ENCODE assay signal across 8 cellular contexts in the genomic region with DNA sequence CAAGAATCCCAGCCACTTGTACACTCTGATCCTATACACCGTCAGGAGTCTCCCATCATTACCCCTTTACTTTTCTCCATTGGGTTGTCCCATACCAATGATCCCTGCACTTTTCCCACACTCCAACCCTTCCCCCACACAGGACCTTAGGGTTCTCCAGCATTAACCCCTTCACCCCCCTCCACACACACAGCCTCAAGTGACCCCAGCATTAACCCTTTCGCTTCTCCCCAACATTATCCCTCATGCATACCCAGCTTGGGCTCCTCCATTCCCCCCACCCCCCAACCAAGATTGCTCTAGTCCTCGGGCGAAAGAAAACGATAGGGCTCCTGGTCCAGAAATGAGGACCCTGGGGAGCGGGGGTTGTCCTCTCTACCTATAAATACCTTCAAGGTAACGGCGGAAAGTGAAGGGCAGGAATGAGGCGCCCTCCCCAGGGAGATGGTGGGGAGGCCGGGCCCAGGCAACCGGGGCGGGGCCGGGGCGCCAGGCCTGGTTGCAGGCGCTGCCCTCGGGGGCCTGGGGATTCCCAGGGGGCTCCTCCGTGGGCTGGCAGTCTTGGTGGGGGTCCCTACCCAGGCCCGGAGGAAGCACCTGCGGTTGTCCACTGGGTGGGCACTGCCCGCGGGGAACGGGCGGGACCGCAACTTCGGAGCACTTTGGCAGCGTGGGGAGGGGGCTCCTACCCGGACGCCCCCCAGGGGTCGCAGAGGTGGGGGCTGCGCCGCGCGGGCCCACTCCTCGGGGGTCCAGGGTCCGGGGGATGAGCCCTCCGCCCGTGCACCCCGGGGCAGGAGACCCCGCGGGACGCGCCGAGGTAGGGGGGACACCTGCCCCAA. TPM values are rescaled to one million over a fixed set of nuclear protein-coding genes. Genes with fewer than 3 reads are reported as not detected.
DNase-seq lines count a peak whose midpoint lies in the region; ATAC-seq and TF ChIP-seq lines count a peak whose summit lies in the region.

No MANE protein-coding gene starts in this region.

- peak overlapping the region; percentile 72 for H3K4me3 Mint-ChIP-seq in central memory CD8-positive, alpha-beta T cell
- H3K4me3 Mint-ChIP-seq in naive thymus-derived CD8-positive, alpha-beta T cell = peak overlapping the region; percentile 60 to 88 (median 70)

- H3K27me3 Mint-ChIP-seq in central memory CD8-positive, alpha-beta T cell = no peaks in the 10 kb centered on the region
- H3K27me3 Mint-ChIP-seq in naive thymus-derived CD8-positive, alpha-beta T cell = no peaks in the 10 kb centered on the region

- peaks cover 28% of the 10 kb centered on the region for H3K36me3 Mint-ChIP-seq in central memory CD8-positive, alpha-beta T cell (ENCODE audit: insufficient read depth)
- H3K36me3 Mint-ChIP-seq in naive thymus-derived CD8-positive, alpha-beta T cell = peaks cover 0 to 23% (median 14%) of the 10 kb centered on the region in 3 donors

- H3K4me1 Mint-ChIP-seq in central memory CD8-positive, alpha-beta T cell = peaks cover 26% of the 10 kb centered on the region
- H3K4me1 Mint-ChIP-seq in naive thymus-derived CD8-positive, alpha-beta T cell = peaks cover 20 to 35% (median 28%) of the 10 kb centered on the region in 4 donors

- H3K4me3 ChIP-seq in KMS-11 (IDR thresholded peaks at IDR 0.05; ENCODE audit: insufficient read depth, low read depth, low read length) = no peak overlapping the region

- H4K20me1 ChIP-seq in KMS-11 (ENCODE audit: insufficient read depth) = no peaks in the 10 kb centered on the region

- H3K9ac ChIP-seq in KMS-11 = no peak overlapping the region

- peak in 2 of 3 experiments; percentile 32 to 34 for DNase-seq in NCI-H1417 (lab: John Stamatoyannopoulos, UW)
- DNase-seq in NCI-H1417 treated with DMSO at 0.1 percent for 48 hours (lab: John Stamatoyannopoulos, UW) = no peak
- DNase-seq in central memory CD8-positive, alpha-beta T cell (ENCODE audit: low spot score in 2 of 2) = no peak
- peak in 1 of 10 donors; percentile 66 for DNase-seq in naive thymus-derived CD8-positive, alpha-beta T cell
- DNase-seq in HK-2 (ENCODE audit: unreplicated experiment) = no peak

- ATAC-seq in central memory CD8-positive, alpha-beta T cell (replicated peaks; ENCODE audit: extremely low read depth, poor library complexity, severe bottlenecking) = no peak
- peak in 1 of 2 donors; percentile 7 for ATAC-seq in naive thymus-derived CD8-positive, alpha-beta T cell
- ATAC-seq in GM19395 (IDR thresholded peaks at IDR 0.05; ENCODE audit: unreplicated experiment) (no peak), HG03439 (IDR thresholded peaks at IDR 0.05; ENCODE audit: unreplicated experiment) (no peak)

- peak overlapping the region; percentile 45; the same call in 1 of the 2 replicates for H3K4me2 ChIP-seq in KMS-11

- H3K27ac Mint-ChIP-seq in central memory CD8-positive, alpha-beta T cell (ENCODE audit: low read depth) = peak overlapping the region; percentile 5
- peak overlapping the region; percentile 1 to 92 (median 80) for H3K27ac Mint-ChIP-seq in naive thymus-derived CD8-positive, alpha-beta T cell

- H3K27ac ChIP-seq in KMS-11 = no peak overlapping the region

- no peaks in the 10 kb centered on the region for H3K36me3 ChIP-seq in KMS-11 (ENCODE audit: insufficient read depth)

- H3K79me2 ChIP-seq in KMS-11 (ENCODE audit: insufficient read depth, low read depth) = no peaks in the 10 kb centered on the region

- peaks cover 6% of the 10 kb centered on the region for H3K4me1 ChIP-seq in KMS-11 (ENCODE audit: low read depth, poor library complexity, severe bottlenecking)

- POLR2A ChIA-PET in naive thymus-derived CD8-positive, alpha-beta T cell (lab: Charles Lee) = interaction anchor here (0.5 to 4.6 kb wide), 8 partner anchors 11 to 1857 kb away, joined by 3 to 48 read pairs (median 4); a partner anchor contains a TSS

- H3K9me3 Mint-ChIP-seq in central memory CD8-positive, alpha-beta T cell = no peaks in the 10 kb centered on the region
- peaks cover 0 to 9% (median 0%) of the 10 kb centered on the region in 9 donors for H3K9me3 Mint-ChIP-seq in naive thymus-derived CD8-positive, alpha-beta T cell

- H3K27me3 ChIP-seq in KMS-11 (ENCODE audit: insufficient read depth, low read depth) = no peaks in the 10 kb centered on the region

- H2AFZ ChIP-seq in KMS-11 (ENCODE audit: low read depth) = peak overlapping the region; percentile 67

- no peak for TF ChIP-seq CTCF in KMS-11 (conservative IDR thresholded peaks at IDR 0.05; ENCODE audit: low read depth, low read length)

RNA-seq across cellular contexts. Expression of a gene that starts 0.8 kb away (rescaled TPM):
- 10 to 100 TPM; 30.3 to 32.6 TPM for total RNA-seq in naive thymus-derived CD8-positive, alpha-beta T cell
- polyA plus RNA-seq in naive thymus-derived CD8-positive, alpha-beta T cell = 1 to 10 TPM in 1 of 3 donors, under 1 TPM in 2; 0.57 to 2.0 (median 0.75) TPM

RNA-seq across cellular contexts. Expression of a gene that starts 15.3 kb away (rescaled TPM):
- 100 to 1,000 TPM; 218 TPM for total RNA-seq in naive thymus-derived CD8-positive, alpha-beta T cell
- polyA plus RNA-seq in naive thymus-derived CD8-positive, alpha-beta T cell = 100 to 1,000 TPM in 1 of 3 donors, 10 to 100 TPM in 2; 50.5 to 159 (median 98.9) TPM

RNA-seq across cellular contexts. Expression of a gene that starts 30.2 kb away (rescaled TPM):
- total RNA-seq in naive thymus-derived CD8-positive, alpha-beta T cell = 100 to 1,000 TPM; 231 to 232 TPM
- 10 to 100 TPM; 38.7 to 80.7 (median 40.6) TPM for polyA plus RNA-seq in naive thymus-derived CD8-positive, alpha-beta T cell

RNA-seq across cellular contexts. Expression of a gene that starts 30.3 kb away (rescaled TPM):
- total RNA-seq in naive thymus-derived CD8-positive, alpha-beta T cell = under 1 TPM; 0.69 to 0.70 TPM
- under 1 TPM; 0.37 to 0.72 (median 0.42) TPM for polyA plus RNA-seq in naive thymus-derived CD8-positive, alpha-beta T cell

RNA-seq across cellular contexts. Expression of a gene that starts 59.3 kb away (rescaled TPM):
- under 1 TPM; 0.36 to 0.68 TPM for total RNA-seq in naive thymus-derived CD8-positive, alpha-beta T cell
- 1 to 10 TPM in 2 of 3 donors, under 1 TPM in 1; 0.67 to 1.7 (median 1.4) TPM for polyA plus RNA-seq in naive thymus-derived CD8-positive, alpha-beta T cell

Comparison
In these comparisons a context has a peak if more than half of its experiments do, and no peak if none do; other contexts are left out.
1. DNase-seq: peak in NCI-H1417 (2 of 3); none in NCI-H1417 treated with DMSO at 0.1 percent for 48 hours (single experiment), central memory CD8-positive, alpha-beta T cell (0 of 2) and HK-2 (single experiment).